ENCODE assay signal across 8 cellular contexts in genomic region chr17:55237826-55238196, GRCh38. TPM values are rescaled to one million over a fixed set of nuclear protein-coding genes. Genes with fewer than 3 reads are reported as not detected.
DNase-seq lines count a peak whose midpoint lies in the region; ATAC-seq and TF ChIP-seq lines count a peak whose summit lies in the region.

No MANE protein-coding gene starts in this region.

- no peak for ATAC-seq in activated CD4-positive, alpha-beta T cell treated with anti-CD3 and anti-CD28 coated beads for 36 hours

- H3K27ac ChIP-seq in iPS-18a (ENCODE audit: low read length): no peak overlapping the region
- peak overlapping the region; percentile 87 for H3K27ac ChIP-seq in suprapubic skin

- intact Hi-C loops in activated CD4-positive, alpha-beta T cell treated with anti-CD3 and anti-CD28 coated beads for 36 hours (cut with DNase I, micrococcal nuclease): loop anchor here (1.0 to 10.0 kb wide), 7 partner anchors 26 to 270 kb away; partner anchors contain the start of genes COX11 (in 2 of the 2), HLF (in 2 of the 2) and STXBP4 (in 2 of the 2)

- TF ChIP-seq POLR2A in suprapubic skin (IDR thresholded peaks at IDR 0.05): no peak

- peak overlapping the region; percentile 16 for H3K9ac ChIP-seq in iPS-18a (ENCODE audit: low read length)

- peaks cover 11% of the 10 kb centered on the region for H3K27me3 Mint-ChIP-seq in activated CD4-positive, alpha-beta T cell treated with anti-CD3 and anti-CD28 coated beads for 36 hours

- H3K27ac Mint-ChIP-seq in activated CD4-positive, alpha-beta T cell treated with anti-CD3 and anti-CD28 coated beads for 36 hours: no peak overlapping the region

- no peak for TF ChIP-seq EP300 in suprapubic skin (IDR thresholded peaks at IDR 0.05)

- no peaks in the 10 kb centered on the region for H3K36me3 Mint-ChIP-seq in activated CD4-positive, alpha-beta T cell treated with anti-CD3 and anti-CD28 coated beads for 36 hours (ENCODE audit: low read depth)

- peak overlapping the region; percentile 44 for H3K4me3 Mint-ChIP-seq in activated CD4-positive, alpha-beta T cell treated with anti-CD3 and anti-CD28 coated beads for 36 hours

- H3K4me1 ChIP-seq in iPS-18a (ENCODE audit: control insufficient read depth, low read depth, low read length): peaks cover 12% of the 10 kb centered on the region
- H3K4me1 ChIP-seq in suprapubic skin: peaks cover 35% of the 10 kb centered on the region

- DNase-seq in activated CD4-positive, alpha-beta T cell treated with anti-CD3 and anti-CD28 coated beads for 36 hours: no peak
- no peak for DNase-seq in activated CD4-positive, alpha-beta T cell treated with anti-CD3 and anti-CD28 coated beads for 48 hours
- DNase-seq in suprapubic skin (ENCODE audit: low spot score in 2 of 2) (no peak), COR-L47 (lab: John Stamatoyannopoulos, UW) (no peak)
- DNase-seq in stimulated activated CD4-positive, alpha-beta T cell treated with anti-CD3 and anti-CD28 coated beads, Interleukin-4, amount 100 ng/mL, for 24 hours: no peak
- DNase-seq in effector CD4-positive, alpha-beta T cell: no peak

- H3K4me3 ChIP-seq in WI38 (ENCODE audit: low read depth, low read length) (peak overlapping the region; percentile 66), iPS-18a (ENCODE audit: low read length) (peak overlapping the region; percentile 76), suprapubic skin (peak overlapping the region; percentile 44)

- POLR2A ChIA-PET in activated CD4-positive, alpha-beta T cell treated with anti-CD3 and anti-CD28 coated beads for 36 hours (lab: Charles Lee): no interaction called here

- H3K27me3 ChIP-seq in iPS-18a (ENCODE audit: control insufficient read depth, insufficient read depth, low read length) (peaks cover 25% of the 10 kb centered on the region), suprapubic skin (no peaks in the 10 kb centered on the region)

- CTCF ChIA-PET in activated CD4-positive, alpha-beta T cell treated with anti-CD3 and anti-CD28 coated beads for 36 hours (lab: Charles Lee): interaction anchor here (0.6 to 1.2 kb wide), 5 partner anchors 8 to 1106 kb away, joined by 3 to 5 read pairs (median 3); no protein-coding TSS in a partner anchor

- no peaks in the 10 kb centered on the region for H3K9me3 Mint-ChIP-seq in activated CD4-positive, alpha-beta T cell treated with anti-CD3 and anti-CD28 coated beads for 36 hours (ENCODE audit: low read depth)

- no peaks in the 10 kb centered on the region for H3K36me3 ChIP-seq in iPS-18a (ENCODE audit: control insufficient read depth, low read depth, low read length)
- H3K36me3 ChIP-seq in suprapubic skin: no peaks in the 10 kb centered on the region

- peaks cover 14% of the 10 kb centered on the region for H3K4me1 Mint-ChIP-seq in activated CD4-positive, alpha-beta T cell treated with anti-CD3 and anti-CD28 coated beads for 36 hours

- WGBS in suprapubic skin: 11% methylated on average over 7 of the region's 7 CpGs

- no peak for TF ChIP-seq CTCF in WI38 (IDR thresholded peaks at IDR 0.05; ENCODE audit: low read depth, low read length)
- no peak for TF ChIP-seq CTCF in suprapubic skin (IDR thresholded peaks at IDR 0.05)

- H3K9me3 ChIP-seq in iPS-18a (ENCODE audit: control insufficient read depth, low read depth, low read length) (no peaks in the 10 kb centered on the region), suprapubic skin (no peaks in the 10 kb centered on the region)

RNA-seq across cellular contexts. Expression of gene HLF, which starts 26.9 kb away (rescaled TPM):
- total RNA-seq in activated CD4-positive, alpha-beta T cell treated with anti-CD3 and anti-CD28 coated beads for 36 hours: 1 to 10 TPM in 1 of 2 experiments, under 1 TPM in 1; 0.95 to 1.0 TPM
- 10 to 100 TPM; 26.2 to 41.8 (median 36.5) TPM for total RNA-seq in suprapubic skin

Comparison
In these comparisons a context has a peak if more than half of its experiments do, and no peak if none do; other contexts are left out.
1. RNA of gene HLF, which starts 26.9 kb away (total RNA-seq): 26.2 to 41.8 TPM in suprapubic skin; 0.95 to 1.0 TPM in activated CD4-positive, alpha-beta T cell treated with anti-CD3 and anti-CD28 coated beads for 36 hours; every median in the first group is over 10 times any median in the second.
2. Peak in every context shown above with its lines, with median percentiles within 50 percentile points of each other: H3K4me3 ChIP-seq.